ENCODE assay signal across 2 cellular contexts in genomic region chr17:28330671-28331070, GRCh38.
TF ChIP-seq lines count a peak whose summit lies in the region.

No MANE protein-coding gene starts in this region.

TF ChIP-seq in GM23338, 12 proteins besides CTCF, POLR2A, EP300 and RAD21:
- TF ChIP-seq ZNF114 (CRISPR knock-in tag; IDR thresholded peaks at IDR 0.05) (no peak), POLR2AphosphoS5 (IDR thresholded peaks at IDR 0.05; ENCODE audit: low read depth) (no peak; the same call in 1 of the 2 replicates), EZH2 (IDR thresholded peaks at IDR 0.05; ENCODE audit: low read depth, unreplicated experiment) (no peak), CREB1 (CRISPR knock-in tag; IDR thresholded peaks at IDR 0.05; ENCODE audit: low read depth) (no peak), STAT1 (IDR thresholded peaks at IDR 0.05; ENCODE audit: unreplicated experiment) (no peak), JUNB (IDR thresholded peaks at IDR 0.05; ENCODE audit: unreplicated experiment) (no peak), NANOG (IDR thresholded peaks at IDR 0.05; ENCODE audit: borderline replicate concordance) (no peak), EZH2phosphoT487 (IDR thresholded peaks at IDR 0.05; ENCODE audit: unreplicated experiment) (no peak), ZNF331 (CRISPR knock-in tag; IDR thresholded peaks at IDR 0.05; ENCODE audit: low read depth) (no peak)
- TF ChIP-seq, protein P1, sequence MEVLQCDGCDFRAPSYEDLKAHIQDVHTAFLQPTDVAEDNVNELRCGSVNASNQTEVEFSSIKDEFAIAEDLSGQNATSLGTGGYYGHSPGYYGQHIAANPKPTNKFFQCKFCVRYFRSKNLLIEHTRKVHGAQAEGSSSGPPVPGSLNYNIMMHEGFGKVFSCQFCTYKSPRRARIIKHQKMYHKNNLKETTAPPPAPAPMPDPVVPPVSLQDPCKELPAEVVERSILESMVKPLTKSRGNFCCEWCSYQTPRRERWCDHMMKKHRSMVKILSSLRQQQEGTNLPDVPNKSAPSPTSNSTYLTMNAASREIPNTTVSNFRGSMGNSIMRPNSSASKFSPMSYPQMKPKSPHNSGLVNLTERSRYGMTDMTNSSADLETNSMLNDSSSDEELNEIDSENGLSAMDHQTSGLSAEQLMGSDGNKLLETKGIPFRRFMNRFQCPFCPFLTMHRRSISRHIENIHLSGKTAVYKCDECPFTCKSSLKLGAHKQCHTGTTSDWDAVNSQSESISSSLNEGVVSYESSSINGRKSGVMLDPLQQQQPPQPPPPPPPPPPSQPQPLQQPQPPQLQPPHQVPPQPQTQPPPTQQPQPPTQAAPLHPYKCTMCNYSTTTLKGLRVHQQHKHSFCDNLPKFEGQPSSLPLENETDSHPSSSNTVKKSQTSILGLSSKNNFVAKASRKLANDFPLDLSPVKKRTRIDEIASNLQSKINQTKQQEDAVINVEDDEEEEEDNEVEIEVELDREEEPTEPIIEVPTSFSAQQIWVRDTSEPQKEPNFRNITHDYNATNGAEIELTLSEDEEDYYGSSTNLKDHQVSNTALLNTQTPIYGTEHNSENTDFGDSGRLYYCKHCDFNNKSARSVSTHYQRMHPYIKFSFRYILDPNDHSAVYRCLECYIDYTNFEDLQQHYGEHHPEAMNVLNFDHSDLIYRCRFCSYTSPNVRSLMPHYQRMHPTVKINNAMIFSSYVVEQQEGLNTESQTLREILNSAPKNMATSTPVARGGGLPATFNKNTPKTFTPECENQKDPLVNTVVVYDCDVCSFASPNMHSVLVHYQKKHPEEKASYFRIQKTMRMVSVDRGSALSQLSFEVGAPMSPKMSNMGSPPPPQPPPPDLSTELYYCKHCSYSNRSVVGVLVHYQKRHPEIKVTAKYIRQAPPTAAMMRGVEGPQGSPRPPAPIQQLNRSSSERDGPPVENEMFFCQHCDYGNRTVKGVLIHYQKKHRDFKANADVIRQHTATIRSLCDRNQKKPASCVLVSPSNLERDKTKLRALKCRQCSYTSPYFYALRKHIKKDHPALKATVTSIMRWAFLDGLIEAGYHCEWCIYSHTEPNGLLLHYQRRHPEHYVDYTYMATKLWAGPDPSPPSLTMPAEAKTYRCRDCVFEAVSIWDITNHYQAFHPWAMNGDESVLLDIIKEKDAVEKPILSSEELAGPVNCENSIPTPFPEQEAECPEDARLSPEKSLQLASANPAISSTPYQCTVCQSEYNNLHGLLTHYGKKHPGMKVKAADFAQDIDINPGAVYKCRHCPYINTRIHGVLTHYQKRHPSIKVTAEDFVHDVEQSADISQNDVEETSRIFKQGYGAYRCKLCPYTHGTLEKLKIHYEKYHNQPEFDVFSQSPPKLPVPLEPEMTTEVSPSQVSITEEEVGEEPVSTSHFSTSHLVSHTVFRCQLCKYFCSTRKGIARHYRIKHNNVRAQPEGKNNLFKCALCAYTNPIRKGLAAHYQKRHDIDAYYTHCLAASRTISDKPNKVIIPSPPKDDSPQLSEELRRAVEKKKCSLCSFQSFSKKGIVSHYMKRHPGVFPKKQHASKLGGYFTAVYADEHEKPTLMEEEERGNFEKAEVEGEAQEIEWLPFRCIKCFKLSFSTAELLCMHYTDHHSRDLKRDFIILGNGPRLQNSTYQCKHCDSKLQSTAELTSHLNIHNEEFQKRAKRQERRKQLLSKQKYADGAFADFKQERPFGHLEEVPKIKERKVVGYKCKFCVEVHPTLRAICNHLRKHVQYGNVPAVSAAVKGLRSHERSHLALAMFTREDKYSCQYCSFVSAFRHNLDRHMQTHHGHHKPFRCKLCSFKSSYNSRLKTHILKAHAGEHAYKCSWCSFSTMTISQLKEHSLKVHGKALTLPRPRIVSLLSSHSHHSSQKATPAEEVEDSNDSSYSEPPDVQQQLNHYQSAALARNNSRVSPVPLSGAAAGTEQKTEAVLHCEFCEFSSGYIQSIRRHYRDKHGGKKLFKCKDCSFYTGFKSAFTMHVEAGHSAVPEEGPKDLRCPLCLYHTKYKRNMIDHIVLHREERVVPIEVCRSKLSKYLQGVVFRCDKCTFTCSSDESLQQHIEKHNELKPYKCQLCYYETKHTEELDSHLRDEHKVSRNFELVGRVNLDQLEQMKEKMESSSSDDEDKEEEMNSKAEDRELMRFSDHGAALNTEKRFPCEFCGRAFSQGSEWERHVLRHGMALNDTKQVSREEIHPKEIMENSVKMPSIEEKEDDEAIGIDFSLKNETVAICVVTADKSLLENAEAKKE (CRISPR knock-in tag; IDR thresholded peaks at IDR 0.05) = no peak
- TF ChIP-seq, protein P2, sequence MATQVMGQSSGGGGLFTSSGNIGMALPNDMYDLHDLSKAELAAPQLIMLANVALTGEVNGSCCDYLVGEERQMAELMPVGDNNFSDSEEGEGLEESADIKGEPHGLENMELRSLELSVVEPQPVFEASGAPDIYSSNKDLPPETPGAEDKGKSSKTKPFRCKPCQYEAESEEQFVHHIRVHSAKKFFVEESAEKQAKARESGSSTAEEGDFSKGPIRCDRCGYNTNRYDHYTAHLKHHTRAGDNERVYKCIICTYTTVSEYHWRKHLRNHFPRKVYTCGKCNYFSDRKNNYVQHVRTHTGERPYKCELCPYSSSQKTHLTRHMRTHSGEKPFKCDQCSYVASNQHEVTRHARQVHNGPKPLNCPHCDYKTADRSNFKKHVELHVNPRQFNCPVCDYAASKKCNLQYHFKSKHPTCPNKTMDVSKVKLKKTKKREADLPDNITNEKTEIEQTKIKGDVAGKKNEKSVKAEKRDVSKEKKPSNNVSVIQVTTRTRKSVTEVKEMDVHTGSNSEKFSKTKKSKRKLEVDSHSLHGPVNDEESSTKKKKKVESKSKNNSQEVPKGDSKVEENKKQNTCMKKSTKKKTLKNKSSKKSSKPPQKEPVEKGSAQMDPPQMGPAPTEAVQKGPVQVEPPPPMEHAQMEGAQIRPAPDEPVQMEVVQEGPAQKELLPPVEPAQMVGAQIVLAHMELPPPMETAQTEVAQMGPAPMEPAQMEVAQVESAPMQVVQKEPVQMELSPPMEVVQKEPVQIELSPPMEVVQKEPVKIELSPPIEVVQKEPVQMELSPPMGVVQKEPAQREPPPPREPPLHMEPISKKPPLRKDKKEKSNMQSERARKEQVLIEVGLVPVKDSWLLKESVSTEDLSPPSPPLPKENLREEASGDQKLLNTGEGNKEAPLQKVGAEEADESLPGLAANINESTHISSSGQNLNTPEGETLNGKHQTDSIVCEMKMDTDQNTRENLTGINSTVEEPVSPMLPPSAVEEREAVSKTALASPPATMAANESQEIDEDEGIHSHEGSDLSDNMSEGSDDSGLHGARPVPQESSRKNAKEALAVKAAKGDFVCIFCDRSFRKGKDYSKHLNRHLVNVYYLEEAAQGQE (IDR thresholded peaks at IDR 0.05; ENCODE audit: unreplicated experiment) = no peak
- TF ChIP-seq, protein P3, sequence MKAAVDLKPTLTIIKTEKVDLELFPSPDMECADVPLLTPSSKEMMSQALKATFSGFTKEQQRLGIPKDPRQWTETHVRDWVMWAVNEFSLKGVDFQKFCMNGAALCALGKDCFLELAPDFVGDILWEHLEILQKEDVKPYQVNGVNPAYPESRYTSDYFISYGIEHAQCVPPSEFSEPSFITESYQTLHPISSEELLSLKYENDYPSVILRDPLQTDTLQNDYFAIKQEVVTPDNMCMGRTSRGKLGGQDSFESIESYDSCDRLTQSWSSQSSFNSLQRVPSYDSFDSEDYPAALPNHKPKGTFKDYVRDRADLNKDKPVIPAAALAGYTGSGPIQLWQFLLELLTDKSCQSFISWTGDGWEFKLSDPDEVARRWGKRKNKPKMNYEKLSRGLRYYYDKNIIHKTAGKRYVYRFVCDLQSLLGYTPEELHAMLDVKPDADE (IDR thresholded peaks at IDR 0.05) = no peak
TF ChIP-seq in GM23338: peak in this region for 0.

TF ChIP-seq in GM12878, 131 proteins besides CTCF, POLR2A, EP300 and RAD21:
- TF ChIP-seq ZNF384 (IDR thresholded peaks at IDR 0.05; ENCODE audit: borderline replicate concordance, low read depth, low read length) = no peak
- no peak for TF ChIP-seq NR2F1 (conservative IDR thresholded peaks at IDR 0.05)
- no peak for TF ChIP-seq SMAD1 (IDR thresholded peaks at IDR 0.05; ENCODE audit: low read depth, partially characterized antibody)
- TF ChIP-seq BCL3 (IDR thresholded peaks at IDR 0.05; ENCODE audit: borderline replicate concordance, insufficient read depth, low read depth, low read length, poor library complexity, severe bottlenecking) = no peak
- no peak for TF ChIP-seq LARP7 (IDR thresholded peaks at IDR 0.05)
- no peak for TF ChIP-seq CREM (IDR thresholded peaks at IDR 0.05; ENCODE audit: low read depth)
- TF ChIP-seq SMARCA5 (IDR thresholded peaks at IDR 0.05) = no peak
- no peak for TF ChIP-seq ATF7 (IDR thresholded peaks at IDR 0.05; ENCODE audit: low read depth)
- TF ChIP-seq, protein P4, sequence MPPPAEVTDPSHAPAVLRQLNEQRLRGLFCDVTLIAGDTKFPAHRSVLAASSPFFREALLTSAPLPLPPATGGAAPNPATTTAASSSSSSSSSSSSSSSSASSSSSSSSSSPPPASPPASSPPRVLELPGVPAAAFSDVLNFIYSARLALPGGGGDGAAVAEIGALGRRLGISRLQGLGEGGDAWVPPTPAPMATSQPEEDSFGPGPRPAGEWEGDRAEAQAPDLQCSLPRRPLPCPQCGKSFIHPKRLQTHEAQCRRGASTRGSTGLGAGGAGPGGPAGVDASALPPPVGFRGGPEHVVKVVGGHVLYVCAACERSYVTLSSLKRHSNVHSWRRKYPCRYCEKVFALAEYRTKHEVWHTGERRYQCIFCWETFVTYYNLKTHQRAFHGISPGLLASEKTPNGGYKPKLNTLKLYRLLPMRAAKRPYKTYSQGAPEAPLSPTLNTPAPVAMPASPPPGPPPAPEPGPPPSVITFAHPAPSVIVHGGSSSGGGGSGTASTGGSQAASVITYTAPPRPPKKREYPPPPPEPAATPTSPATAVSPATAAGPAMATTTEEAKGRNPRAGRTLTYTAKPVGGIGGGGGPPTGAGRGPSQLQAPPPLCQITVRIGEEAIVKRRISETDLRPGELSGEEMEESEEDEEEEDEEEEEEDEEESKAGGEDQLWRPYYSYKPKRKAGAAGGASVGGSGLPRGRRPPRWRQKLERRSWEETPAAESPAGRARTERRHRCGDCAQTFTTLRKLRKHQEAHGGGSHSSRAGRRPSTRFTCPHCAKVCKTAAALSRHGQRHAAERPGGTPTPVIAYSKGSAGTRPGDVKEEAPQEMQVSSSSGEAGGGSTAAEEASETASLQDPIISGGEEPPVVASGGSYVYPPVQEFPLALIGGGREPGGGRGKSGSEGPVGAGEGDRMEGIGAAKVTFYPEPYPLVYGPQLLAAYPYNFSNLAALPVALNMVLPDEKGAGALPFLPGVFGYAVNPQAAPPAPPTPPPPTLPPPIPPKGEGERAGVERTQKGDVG (CRISPR knock-in tag; IDR thresholded peaks at IDR 0.05) = no peak
- no peak for TF ChIP-seq RB1 (IDR thresholded peaks at IDR 0.05; ENCODE audit: borderline replicate concordance)
- TF ChIP-seq CBFB (IDR thresholded peaks at IDR 0.05; ENCODE audit: low read depth) = no peak
- no peak for TF ChIP-seq PAX8 (IDR thresholded peaks at IDR 0.05)
- no peak for TF ChIP-seq ZZZ3 (IDR thresholded peaks at IDR 0.05; ENCODE audit: control insufficient read depth, insufficient read length, low read depth)
- no peak for TF ChIP-seq KDM1A (IDR thresholded peaks at IDR 0.05; ENCODE audit: borderline replicate concordance)
